In the genomic region with DNA sequence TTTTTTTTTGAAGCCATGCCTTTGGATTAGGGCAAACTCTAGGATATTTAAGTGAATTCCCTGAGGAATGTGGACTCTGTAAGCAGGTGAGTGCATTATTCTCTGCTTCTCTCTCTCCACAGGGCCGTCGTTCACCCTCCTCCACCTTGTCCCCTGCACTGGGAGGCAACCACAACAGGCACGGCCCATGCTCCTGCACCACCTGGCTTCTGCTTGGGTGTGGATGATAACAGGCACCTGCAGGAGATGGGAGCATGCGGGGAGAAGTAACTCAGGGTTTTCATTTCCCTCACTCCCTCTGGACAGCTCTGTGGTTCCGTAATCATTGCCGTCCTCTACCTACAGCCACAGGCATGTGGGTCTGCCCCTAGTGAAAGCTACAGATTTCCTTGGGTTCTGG, we compare ENCODE assay signal across 25 cellular contexts. TPM values are rescaled to one million over a fixed set of nuclear protein-coding genes. Genes with fewer than 3 reads are reported as not detected.
"Had no signal": no experiment of that assay in that cellular context is flagged by ENCODE, and none has a peak within 500 bp of the region (broad histone marks: within the 10 kb centered on the region; RNA-seq: fewer than 3 reads in every experiment).

No MANE protein-coding gene starts in this region.

- ATAC-seq: effector memory CD8-positive, alpha-beta T cell; left lung; sciatic nerve; stimulated activated effector memory CD8-positive, alpha-beta T cell treated with anti-CD3 and anti-CD28 coated beads, Interleukin-12 subunit alpha, Interleukin-12 subunit beta, amount 100 ng/mL, for 72 hours had no signal

- FAIRE-seq: endometrium, kidney had no signal

- H3K27ac Mint-ChIP-seq: effector memory CD8-positive, alpha-beta T cell; stimulated activated effector memory CD8-positive, alpha-beta T cell treated with anti-CD3 and anti-CD28 coated beads, Interleukin-12 subunit alpha, Interleukin-12 subunit beta, amount 100 ng/mL, for 72 hours; type B pancreatic cell had no signal

- H3K4me3 Mint-ChIP-seq: central memory CD8-positive, alpha-beta T cell; effector memory CD8-positive, alpha-beta T cell; stimulated activated effector memory CD8-positive, alpha-beta T cell treated with anti-CD3 and anti-CD28 coated beads, Interleukin-12 subunit alpha, Interleukin-12 subunit beta, amount 100 ng/mL, for 72 hours; type B pancreatic cell had no signal

- H3K4me3 ChIP-seq: esophagus squamous epithelium, hepatocyte, left lung, lower lobe of right lung, stomach, thyroid gland had no signal

- H3K27ac ChIP-seq: esophagus squamous epithelium, hepatocyte, lower lobe of right lung, parathyroid adenoma, stomach, thyroid gland had no signal

- H3K9me3 ChIP-seq: esophagus squamous epithelium, left lung, lower lobe of right lung, stomach, thyroid gland had no signal

- DNase-seq: cortex of kidney; effector memory CD8-positive, alpha-beta T cell; erythroblast; esophagus squamous epithelium; foreskin melanocyte; glutamatergic neuron; kidney; left lung; lower lobe of right lung; natural killer cell; stimulated activated CD4-positive, alpha-beta T cell treated with anti-CD3 and anti-CD28 coated beads, Interleukin-2, amount 100 ng/mL, for 24 hours; stimulated activated CD4-positive, alpha-beta T cell treated with anti-CD3 and anti-CD28 coated beads, Interleukin-4, amount 100 ng/mL, for 24 hours; stimulated activated naive CD4-positive, alpha-beta T cell treated with Interleukin-2 at 50 U/mL for 16 hours; stomach; thyroid gland had no signal

- H3K36me3 ChIP-seq: esophagus squamous epithelium, left lung, lower lobe of right lung, stomach, thyroid gland had no signal

- H3K36me3 Mint-ChIP-seq: natural killer cell; stimulated activated effector memory CD8-positive, alpha-beta T cell treated with anti-CD3 and anti-CD28 coated beads, Interleukin-12 subunit alpha, Interleukin-12 subunit beta, amount 100 ng/mL, for 72 hours; type B pancreatic cell had no signal

- H3K9me3 Mint-ChIP-seq: central memory CD8-positive, alpha-beta T cell; effector memory CD8-positive, alpha-beta T cell; natural killer cell; stimulated activated effector memory CD8-positive, alpha-beta T cell treated with anti-CD3 and anti-CD28 coated beads, Interleukin-12 subunit alpha, Interleukin-12 subunit beta, amount 100 ng/mL, for 72 hours; type B pancreatic cell had no signal

- H3K4me1 ChIP-seq: esophagus squamous epithelium, lower lobe of right lung, parathyroid adenoma, thyroid gland had no signal

- H3K27me3 ChIP-seq: hepatocyte, stomach, thyroid gland had no signal

RNA-seq across cellular contexts. Expression of gene POU5F1, which starts 58.0 kb away (rescaled TPM):
- total RNA-seq: dermis microvascular lymphatic vessel endothelial cell, natural killer cell, temporal lobe had no signal
- polyA plus RNA-seq: neural cell had no signal
